Comparison of ENCODE assay signal across 37 cellular contexts in genomic region chr13:48116808-48117207, GRCh38. TPM values are rescaled to one million over a fixed set of nuclear protein-coding genes. Genes with fewer than 3 reads are reported as not detected.
A peak's percentile ranks its signal among the peaks of the same experiment; 100 is the strongest.
DNase-seq lines count a peak whose midpoint lies in the region; ATAC-seq, FAIRE-seq and TF ChIP-seq lines count a peak whose summit lies in the region.
"Had no signal": no experiment of that assay in that cellular context is flagged by ENCODE, and none has a peak within 500 bp of the region (broad histone marks: within the 10 kb centered on the region; RNA-seq: fewer than 3 reads in every experiment).

No MANE protein-coding gene starts in this region.

- TF ChIP-seq EP300 in HepG2 (IDR thresholded peaks at IDR 0.05; ENCODE audit: low read depth in 2 of 2, low read length in 2 of 2) (no peak), HepG2 (CRISPR knock-in tag; IDR thresholded peaks at IDR 0.05; ENCODE audit: borderline replicate concordance) (no peak), SK-N-SH (IDR thresholded peaks at IDR 0.05; ENCODE audit: borderline replicate concordance in 1 of 2, low read depth in 1 of 2, low read length in 1 of 2) (no peak)

- H3K27me3 Mint-ChIP-seq in activated naive CD8-positive, alpha-beta T cell treated with anti-CD3 and anti-CD28 coated beads, Interleukin-2, amount 10 ng/mL, durations not matched to agents 7 days and 5 days: peaks cover 17% of the 10 kb centered on the region
- no peaks in the 10 kb centered on the region for H3K27me3 Mint-ChIP-seq in activated naive CD8-positive, alpha-beta T cell treated with anti-CD3 and anti-CD28 coated beads for 36 hours
- H3K27me3 Mint-ChIP-seq in nephron (ENCODE audit: low read depth): no peaks in the 10 kb centered on the region

- no peak overlapping the region for H3K4me3 ChIP-seq in HepG2 (replicated peaks in 1 of 3; ENCODE audit: insufficient read depth in 1 of 3, low read depth in 2 of 3, low read length in 3 of 3)
- H3K4me3 ChIP-seq in right lobe of liver: no peak overlapping the region
- no peak overlapping the region for H3K4me3 ChIP-seq in subcutaneous abdominal adipose tissue (ENCODE audit: low read depth in 1 of 5, low read length in 5 of 5)
- no peak overlapping the region for H3K4me3 ChIP-seq in SK-N-SH (ENCODE audit: low read depth in 2 of 2, low read length in 1 of 2)
- H3K4me3 ChIP-seq: A549; BLaER1; BLaER1 treated with 17β-estradiol and CSF1 and Interleukin-3, amounts not matched to agents 10 nM and 100 nM had no signal

- H3K4me1 ChIP-seq in HepG2 (ENCODE audit: insufficient read depth, low read length): peaks cover 52% of the 10 kb centered on the region
- H3K4me1 ChIP-seq in right lobe of liver: no peaks in the 10 kb centered on the region
- peaks cover 2 to 23% (median 20%) of the 10 kb centered on the region in 5 donors for H3K4me1 ChIP-seq in subcutaneous abdominal adipose tissue (ENCODE audit: control insufficient read depth in 5 of 5, insufficient read depth in 5 of 5, low read length in 5 of 5)
- H3K4me1 ChIP-seq in SK-N-SH (ENCODE audit: control insufficient read depth in 1 of 2, insufficient read depth in 2 of 2, low read depth in 1 of 2, low read length in 1 of 2): no peaks in the 10 kb centered on the region
- H3K4me1 ChIP-seq: A549; BE2C; BLaER1; BLaER1 treated with 17β-estradiol and CSF1 and Interleukin-3, amounts not matched to agents 10 nM and 100 nM; Caco-2 had no signal

- no peak overlapping the region for H3K27ac ChIP-seq in HepG2 (ENCODE audit: extremely low read length, insufficient read depth, low read length)
- no peak overlapping the region for H3K27ac ChIP-seq in right lobe of liver
- peak overlapping the region; percentile 37 for H3K27ac ChIP-seq in subcutaneous abdominal adipose tissue (ENCODE audit: low read depth, low read length)
- H3K27ac ChIP-seq in SK-N-SH (ENCODE audit: low read depth in 2 of 2, low read length in 1 of 2): no peak overlapping the region
- H3K27ac ChIP-seq: 22Rv1; A549; BLaER1; BLaER1 treated with 17β-estradiol and CSF1 and Interleukin-3, amounts not matched to agents 10 nM and 100 nM; C4-2B had no signal

- H3K27me3 ChIP-seq in HepG2 (ENCODE audit: control insufficient read depth in 1 of 2, insufficient read depth in 2 of 2, low read length in 2 of 2) (no peaks in the 10 kb centered on the region), right lobe of liver (no peaks in the 10 kb centered on the region), subcutaneous abdominal adipose tissue (ENCODE audit: control insufficient read depth in 5 of 5, insufficient read depth in 4 of 5, low read length in 5 of 5) (no peaks in the 10 kb centered on the region), SK-N-SH (ENCODE audit: insufficient read depth) (no peaks in the 10 kb centered on the region)
- H3K27me3 ChIP-seq: BE2C; BLaER1; BLaER1 treated with 17β-estradiol and CSF1 and Interleukin-3, amounts not matched to agents 10 nM and 100 nM had no signal

- TF ChIP-seq RAD21 in HepG2 (CRISPR knock-in tag; IDR thresholded peaks at IDR 0.05) (no peak), SK-N-SH (IDR thresholded peaks at IDR 0.05; ENCODE audit: low read length) (no peak)

- no peaks in the 10 kb centered on the region for H3K9me3 ChIP-seq in HepG2 (ENCODE audit: low read length)
- no peaks in the 10 kb centered on the region for H3K9me3 ChIP-seq in right lobe of liver
- H3K9me3 ChIP-seq in subcutaneous abdominal adipose tissue (ENCODE audit: control insufficient read depth in 5 of 5, low read length in 5 of 5): no peaks in the 10 kb centered on the region
- H3K9me3 ChIP-seq in SK-N-SH: no peaks in the 10 kb centered on the region
- H3K9me3 ChIP-seq: A549; BE2C; BLaER1; BLaER1 treated with 17β-estradiol and CSF1 and Interleukin-3, amounts not matched to agents 10 nM and 100 nM; Caco-2 had no signal

- TF ChIP-seq CTCF in HepG2 (CRISPR knock-in tag; IDR thresholded peaks at IDR 0.05): no peak
- no peak for TF ChIP-seq CTCF in right lobe of liver (IDR thresholded peaks at IDR 0.05)
- no peak for TF ChIP-seq CTCF in nephron (IDR thresholded peaks at IDR 0.05; ENCODE audit: unreplicated experiment in 3 of 3)
- TF ChIP-seq CTCF in SK-N-SH (IDR thresholded peaks at IDR 0.05): no peak

- H3K36me3 ChIP-seq in HepG2 (replicated peaks in 1 of 2; ENCODE audit: control insufficient read depth in 1 of 2, insufficient read depth in 2 of 2, low read length in 2 of 2) (no peaks in the 10 kb centered on the region), right lobe of liver (no peaks in the 10 kb centered on the region), subcutaneous abdominal adipose tissue (ENCODE audit: control insufficient read depth in 5 of 5, insufficient read depth in 5 of 5, low read length in 5 of 5) (no peaks in the 10 kb centered on the region), SK-N-SH (replicated peaks in 1 of 2; ENCODE audit: control insufficient read depth in 1 of 2, insufficient read depth in 2 of 2, low read length in 1 of 2) (no peaks in the 10 kb centered on the region)
- H3K36me3 ChIP-seq: BE2C; BLaER1; BLaER1 treated with 17β-estradiol and CSF1 and Interleukin-3, amounts not matched to agents 10 nM and 100 nM had no signal

- H3K79me2 ChIP-seq in HepG2 (ENCODE audit: insufficient read depth, low read length) (no peaks in the 10 kb centered on the region), SK-N-SH (ENCODE audit: insufficient read depth) (no peaks in the 10 kb centered on the region)

- no peaks in the 10 kb centered on the region for H3K9me2 ChIP-seq in SK-N-SH

- 2% methylated on average over 3 of the region's 3 CpGs for WGBS in HepG2 (ENCODE audit: low lambda C conversion rate)
- 58% methylated on average over 3 of the region's 3 CpGs for WGBS in right lobe of liver (ENCODE audit: insufficient coverage, low coverage, low lambda C conversion rate, missing lambda C conversion rate)
- WGBS in SK-N-SH (ENCODE audit: low lambda C conversion rate): 38% methylated on average over 3 of the region's 3 CpGs

- intact Hi-C loops in HepG2 (cut with micrococcal nuclease; ENCODE audit: unreplicated experiment) (no loop called here), right lobe of liver (cut with DNase I) (no loop called here)

- FAIRE-seq in HepG2 (lab: Jason Lieb, UNC): peak; percentile 26
- FAIRE-seq: A204.1, A549, D721Med had no signal

- CTCF ChIA-PET in HepG2 (lab: Yijun Ruan, JAX; ENCODE audit: low intra/inter-chr PET ratio, low total read pairs): no interaction called here
- CTCF ChIA-PET in SK-N-SH (lab: Yijun Ruan, JAX): interaction anchor here (1.0 to 1.2 kb wide), 2 partner anchors 10 to 73 kb away, joined by 3 to 6 read pairs; no protein-coding TSS in a partner anchor

- POLR2A ChIA-PET in activated naive CD8-positive, alpha-beta T cell treated with anti-CD3 and anti-CD28 coated beads, Interleukin-2, amount 10 ng/mL, durations not matched to agents 7 days and 5 days (lab: Charles Lee): no interaction called here
- POLR2A ChIA-PET in HepG2 (lab: Yijun Ruan, JAX) (no interaction called here), SK-N-SH (lab: Yijun Ruan, JAX) (no interaction called here)

- in situ Hi-C loops in HepG2 (cut with HindIII; ENCODE audit: extremely low pct_ligation_motif_present, low pct_unique_long_range_greater_than_20kb): loop anchor here (25.0 kb wide), 1 partner anchor 470 kb away; no protein-coding TSS in a partner anchor

- no TSS peak for BruUV-seq in HepG2 (replicated peaks; lab: Mats Ljungman, UMichigan)

- H4K20me1 ChIP-seq in HepG2 (ENCODE audit: insufficient read depth, low read length): no peaks in the 10 kb centered on the region
- H4K20me1 ChIP-seq in SK-N-SH (ENCODE audit: insufficient read depth): no peaks in the 10 kb centered on the region
- H4K20me1 ChIP-seq: BLaER1; BLaER1 treated with 17β-estradiol and CSF1 and Interleukin-3, amounts not matched to agents 10 nM and 100 nM had no signal

- no peak for ATAC-seq in activated naive CD8-positive, alpha-beta T cell treated with anti-CD3 and anti-CD28 coated beads, Interleukin-2, amount 10 ng/mL, durations not matched to agents 7 days and 5 days (ENCODE audit: low read depth)
- ATAC-seq in HepG2 (peak; percentile 46; the same call in 2 of the 3 replicates), right lobe of liver (no peak)
- ATAC-seq: A549; CD8-positive, alpha-beta T cell had no signal

- no peak overlapping the region for H3K9ac ChIP-seq in HepG2 (ENCODE audit: insufficient read depth, low read depth, low read length)
- H3K9ac ChIP-seq in subcutaneous abdominal adipose tissue (ENCODE audit: low read length in 5 of 5): no peak overlapping the region
- no peak overlapping the region for H3K9ac ChIP-seq in SK-N-SH
- H3K9ac ChIP-seq: BLaER1; BLaER1 treated with 17β-estradiol and CSF1 and Interleukin-3, amounts not matched to agents 10 nM and 100 nM had no signal

- H3K4me1 Mint-ChIP-seq in activated naive CD8-positive, alpha-beta T cell treated with anti-CD3 and anti-CD28 coated beads, Interleukin-2, amount 10 ng/mL, durations not matched to agents 7 days and 5 days: peaks cover 4% of the 10 kb centered on the region
- H3K4me1 Mint-ChIP-seq in activated naive CD8-positive, alpha-beta T cell treated with anti-CD3 and anti-CD28 coated beads for 36 hours: peaks cover 4% of the 10 kb centered on the region
- peaks cover 14% of the 10 kb centered on the region for H3K4me1 Mint-ChIP-seq in nephron
- H3K4me1 Mint-ChIP-seq: B cell; CD4-positive, alpha-beta memory T cell; CD4-positive, CD25-positive, alpha-beta regulatory T cell had no signal

- H3K36me3 Mint-ChIP-seq in activated naive CD8-positive, alpha-beta T cell treated with anti-CD3 and anti-CD28 coated beads, Interleukin-2, amount 10 ng/mL, durations not matched to agents 7 days and 5 days: no peaks in the 10 kb centered on the region
- no peaks in the 10 kb centered on the region for H3K36me3 Mint-ChIP-seq in activated naive CD8-positive, alpha-beta T cell treated with anti-CD3 and anti-CD28 coated beads for 36 hours
- H3K36me3 Mint-ChIP-seq in nephron (ENCODE audit: low read depth): no peaks in the 10 kb centered on the region
- H3K36me3 Mint-ChIP-seq: CD14-positive monocyte; CD4-positive, alpha-beta memory T cell; CD4-positive, CD25-positive, alpha-beta regulatory T cell; CD8-positive, alpha-beta T cell had no signal

- H3K27ac Mint-ChIP-seq in activated naive CD8-positive, alpha-beta T cell treated with anti-CD3 and anti-CD28 coated beads, Interleukin-2, amount 10 ng/mL, durations not matched to agents 7 days and 5 days: peak overlapping the region; percentile 4
- H3K27ac Mint-ChIP-seq in activated naive CD8-positive, alpha-beta T cell treated with anti-CD3 and anti-CD28 coated beads for 36 hours: no peak overlapping the region
- peak overlapping the region in 2 of 3 experiments; percentile 1 to 25 for H3K27ac Mint-ChIP-seq in nephron
- H3K27ac Mint-ChIP-seq: B cell; CD14-positive monocyte; CD4-positive, alpha-beta memory T cell; CD4-positive, alpha-beta T cell; CD4-positive, CD25-positive, alpha-beta regulatory T cell; CD8-positive, alpha-beta memory T cell; CD8-positive, alpha-beta T cell had no signal

- peaks cover 2% of the 10 kb centered on the region for H3F3A ChIP-seq in SK-N-SH (replicated peaks; ENCODE audit: insufficient read depth)

- no peak overlapping the region for H3K4me2 ChIP-seq in HepG2 (ENCODE audit: low read depth, low read length)
- H3K4me2 ChIP-seq in SK-N-SH: no peak overlapping the region
- H3K4me2 ChIP-seq: A549; BLaER1; BLaER1 treated with 17β-estradiol and CSF1 and Interleukin-3, amounts not matched to agents 10 nM and 100 nM had no signal

- H2AFZ ChIP-seq in HepG2 (ENCODE audit: low read length): no peak overlapping the region
- H2AFZ ChIP-seq in SK-N-SH (ENCODE audit: low read depth): no peak overlapping the region

- no peaks in the 10 kb centered on the region for H3K9me3 Mint-ChIP-seq in activated naive CD8-positive, alpha-beta T cell treated with anti-CD3 and anti-CD28 coated beads, Interleukin-2, amount 10 ng/mL, durations not matched to agents 7 days and 5 days
- no peaks in the 10 kb centered on the region for H3K9me3 Mint-ChIP-seq in activated naive CD8-positive, alpha-beta T cell treated with anti-CD3 and anti-CD28 coated beads for 36 hours
- H3K9me3 Mint-ChIP-seq in nephron: no peaks in the 10 kb centered on the region
- H3K9me3 Mint-ChIP-seq: CD4-positive, alpha-beta memory T cell; CD4-positive, alpha-beta T cell; CD8-positive, alpha-beta memory T cell; CD8-positive, alpha-beta T cell had no signal

- no peak for DNase-seq in activated naive CD8-positive, alpha-beta T cell treated with anti-CD3 and anti-CD28 coated beads, Interleukin-2, amount 10 ng/mL, durations not matched to agents 7 days and 5 days
- no peak for DNase-seq in activated naive CD8-positive, alpha-beta T cell treated with anti-CD3 and anti-CD28 coated beads for 36 hours
- DNase-seq in HepG2 (ENCODE audit: low spot score): no peak
- DNase-seq in right lobe of liver: no peak
- no peak for DNase-seq in SK-N-SH
- no peak for DNase-seq in NCI-H69 (lab: John Stamatoyannopoulos, UW)
- DNase-seq: 8988T; ACHN; AML-193; BE2C; C1 segment of cervical spinal cord; Caco-2; Calu3; CD4-positive, alpha-beta memory T cell; CD4-positive, alpha-beta T cell; CD4-positive, CD25-positive, alpha-beta regulatory T cell; CD8-positive, alpha-beta memory T cell; CD8-positive, alpha-beta T cell; COR-L47; DMS 273 treated with DMSO at 0.1 percent for 48 hours; DMS153; DMS53; DMS79; DMS79 treated with DMSO at 0.1 percent for 48 hours; DND-41; EL had no signal

- TF ChIP-seq POLR2A in HepG2 (IDR thresholded peaks at IDR 0.05; ENCODE audit: insufficient read depth in 1 of 2, low read depth in 2 of 2, low read length in 2 of 2) (no peak), right lobe of liver (IDR thresholded peaks at IDR 0.05) (no peak)

- H3K4me3 Mint-ChIP-seq in activated naive CD8-positive, alpha-beta T cell treated with anti-CD3 and anti-CD28 coated beads, Interleukin-2, amount 10 ng/mL, durations not matched to agents 7 days and 5 days: no peak overlapping the region
- no peak overlapping the region for H3K4me3 Mint-ChIP-seq in activated naive CD8-positive, alpha-beta T cell treated with anti-CD3 and anti-CD28 coated beads for 36 hours
- H3K4me3 Mint-ChIP-seq in nephron: no peak overlapping the region
- H3K4me3 Mint-ChIP-seq: B cell; CD14-positive monocyte; CD4-positive, alpha-beta memory T cell; CD4-positive, alpha-beta T cell; CD4-positive, CD25-positive, alpha-beta regulatory T cell; CD8-positive, alpha-beta memory T cell; CD8-positive, alpha-beta T cell had no signal

RNA-seq across cellular contexts. Expression of gene MED4, which starts 21.9 kb away (rescaled TPM):
- 10 to 100 TPM; 56.1 TPM for total RNA-seq in activated naive CD8-positive, alpha-beta T cell treated with anti-CD3 and anti-CD28 coated beads, Interleukin-2, amount 10 ng/mL, durations not matched to agents 7 days and 5 days
- total RNA-seq in activated naive CD8-positive, alpha-beta T cell treated with anti-CD3 and anti-CD28 coated beads for 36 hours: 10 to 100 TPM; 66.3 to 66.8 TPM
- total RNA-seq in HepG2 (2016; rRNA removed; fragmentation: Illumina TruSeq; extraction: Trizol): 57.8 and 82.8 TPM in 2 replicates
- total RNA-seq in HepG2 (2016; cell fraction: cytosol; rRNA removed; fragmentation: Illumina TruSeq; extraction: Trizol; ENCODE audit: low read depth): 50.9 and 51.4 TPM in 2 replicates
- total RNA-seq in HepG2 (2016; cell fraction: insoluble cytoplasmic fraction; rRNA removed; fragmentation: Illumina TruSeq; extraction: Trizol): 62.2 and 83.7 TPM in 2 replicates
- total RNA-seq in HepG2 (2016; cell fraction: membrane; rRNA removed; fragmentation: Illumina TruSeq; extraction: Trizol): 49.1 and 57.7 TPM in 2 replicates
- total RNA-seq in HepG2 (2016; cell fraction: nucleus; rRNA removed; fragmentation: Illumina TruSeq; extraction: Trizol): 28.0 and 33.7 TPM in 2 replicates
- polyA plus RNA-seq in HepG2 (2011; rRNA removed): 33.6 and 49.4 TPM in 2 replicates
- polyA plus RNA-seq in HepG2 (2011; cell fraction: cytosol; rRNA removed): 21.6 and 27.6 TPM in 2 replicates
- 8.4 and 10.6 TPM in 2 replicates for polyA plus RNA-seq in HepG2 (2011; cell fraction: nucleus; rRNA removed)
- polyA plus RNA-seq in HepG2 (2012): 30.8 and 45.7 TPM in 2 replicates
- polyA plus RNA-seq in HepG2 (2016; cell fraction: cytosol; fragmentation: Illumina TruSeq; extraction: Trizol; ENCODE audit: low read depth): 27.1 and 27.6 TPM in 2 replicates
- 122 and 132 TPM in 2 replicates for polyA plus RNA-seq in HepG2 (2016; cell fraction: insoluble cytoplasmic fraction; fragmentation: Illumina TruSeq; extraction: Trizol; ENCODE audit: low read depth)
- 34.6 and 41.1 TPM in 2 replicates for polyA plus RNA-seq in HepG2 (2016; cell fraction: membrane; fragmentation: Illumina TruSeq; extraction: Trizol; ENCODE audit: low read depth)
- polyA plus RNA-seq in HepG2 (2016; cell fraction: nucleus; fragmentation: Illumina TruSeq; extraction: Trizol; ENCODE audit: insufficient read depth, low read depth): 59.2 and 62.6 TPM in 2 replicates
- polyA minus RNA-seq in HepG2 (2011; rRNA and poly(A)+ RNA removed; ENCODE audit: low replicate concordance): 17.9 and 19.3 TPM in 2 replicates
- polyA minus RNA-seq in HepG2 (2011; cell fraction: cytosol; rRNA and poly(A)+ RNA removed): 12.6 and 15.2 TPM in 2 replicates
- polyA minus RNA-seq in HepG2 (2011; cell fraction: nucleus; rRNA and poly(A)+ RNA removed): 21.5 and 24.7 TPM in 2 replicates
- 10 to 100 TPM; 15.1 to 22.5 (median 20.7) TPM for total RNA-seq in right lobe of liver
- 42.2 and 56.9 TPM in 2 replicates for polyA plus RNA-seq in SK-N-SH (2012; rRNA removed)
- polyA plus RNA-seq in SK-N-SH (2012; cell fraction: cytosol; rRNA removed): 68.2 and 82.9 TPM in 2 replicates
- polyA plus RNA-seq in SK-N-SH (2012; cell fraction: nucleus; rRNA removed): 17.8 and 23.5 TPM in 2 replicates
